Comparison of ENCODE assay signal across 1 cellular context in genomic region chr1:26224606-26225005, GRCh38.
TF ChIP-seq lines count a peak whose summit lies in the region.

No MANE protein-coding gene starts in this region.

TF ChIP-seq in endothelial cell of umbilical vein, 7 proteins besides CTCF, POLR2A, EP300 and RAD21:
- TF ChIP-seq FOS (IDR thresholded peaks at IDR 0.05; ENCODE audit: borderline replicate concordance, insufficient read depth, low read length): no peak
- TF ChIP-seq JUN (IDR thresholded peaks at IDR 0.05; ENCODE audit: borderline replicate concordance, insufficient read depth, insufficient read length, low read depth): no peak
- TF ChIP-seq POLR2AphosphoS5 (IDR thresholded peaks at IDR 0.05; ENCODE audit: insufficient read depth, low read depth, low read length): no peak
- TF ChIP-seq, protein P1, sequence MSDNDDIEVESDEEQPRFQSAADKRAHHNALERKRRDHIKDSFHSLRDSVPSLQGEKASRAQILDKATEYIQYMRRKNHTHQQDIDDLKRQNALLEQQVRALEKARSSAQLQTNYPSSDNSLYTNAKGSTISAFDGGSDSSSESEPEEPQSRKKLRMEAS (IDR thresholded peaks at IDR 0.05; ENCODE audit: insufficient read depth, insufficient read length): no peak
- TF ChIP-seq GATA2 (IDR thresholded peaks at IDR 0.05; ENCODE audit: insufficient read depth, insufficient read length, low read depth, low read length): no peak
- no peak for TF ChIP-seq EZH2 (IDR thresholded peaks at IDR 0.05; ENCODE audit: borderline replicate concordance, low read depth, low read length, severe bottlenecking)
- TF ChIP-seq MYC (IDR thresholded peaks at IDR 0.05; ENCODE audit: low read depth, low read length): no peak
